1 cellular context compared by ENCODE assay signal in the genomic region with DNA sequence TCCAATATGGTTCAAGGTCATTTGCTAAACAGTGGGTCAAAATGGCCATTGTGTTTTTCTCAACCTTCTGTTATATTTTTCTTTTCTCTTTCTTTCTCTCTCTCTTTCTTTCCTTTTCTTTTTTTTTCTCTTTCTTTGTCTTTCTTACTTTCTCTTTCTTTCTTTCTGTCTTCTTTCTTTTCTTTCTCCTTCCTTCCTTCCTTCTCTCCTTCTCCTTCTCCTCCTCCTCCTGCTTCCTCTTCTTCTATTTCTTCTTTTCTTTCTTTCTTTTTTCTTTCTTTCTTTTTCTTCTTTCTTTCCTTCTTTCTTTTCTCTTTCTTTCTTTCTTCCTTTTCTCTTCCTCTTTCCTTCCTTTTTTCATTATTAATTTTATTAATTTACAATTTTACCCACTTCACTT.
TF ChIP-seq lines count a peak whose summit lies in the region.

No MANE protein-coding gene starts in this region.

TF ChIP-seq in WTC11, 78 proteins besides CTCF, POLR2A, EP300 and RAD21 (continued from another document):
- TF ChIP-seq, protein P1, sequence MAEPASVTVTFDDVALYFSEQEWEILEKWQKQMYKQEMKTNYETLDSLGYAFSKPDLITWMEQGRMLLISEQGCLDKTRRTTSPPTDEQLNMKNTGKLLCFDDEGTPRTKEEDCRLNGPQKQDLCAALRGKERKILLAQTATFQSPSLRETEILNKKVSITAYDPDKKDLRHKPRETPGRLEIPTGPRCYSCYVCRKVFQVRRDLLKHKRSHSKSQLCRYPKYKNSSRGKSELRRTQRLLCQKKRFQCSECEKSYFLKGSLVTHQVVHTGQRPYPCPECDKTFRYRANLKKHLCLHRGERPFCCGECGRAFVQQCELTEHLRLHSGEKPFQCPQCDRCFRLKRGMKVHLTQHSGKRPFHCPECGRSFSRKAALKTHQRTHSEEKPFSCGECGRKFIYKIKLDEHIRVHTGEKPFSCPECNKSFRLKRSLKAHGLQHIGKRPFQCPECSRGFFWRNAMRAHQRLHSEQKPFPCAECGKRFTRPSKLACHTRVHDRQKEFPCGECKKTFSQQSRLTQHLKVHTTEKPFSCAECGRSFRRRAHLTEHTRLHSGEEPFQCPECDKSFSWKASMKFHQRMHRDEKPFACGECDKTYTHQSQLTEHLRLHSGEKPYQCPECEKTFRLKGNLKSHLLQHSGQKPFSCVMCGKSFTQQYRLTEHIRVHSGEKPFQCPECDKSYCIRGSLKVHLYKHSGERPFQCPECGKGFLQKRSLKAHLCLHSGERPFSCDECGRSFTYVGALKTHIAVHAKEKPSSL (CRISPR knock-in tag; conservative IDR thresholded peaks at IDR 0.05) = no peak
TF ChIP-seq in WTC11: peak in this region for 1.
